Comparison of ENCODE assay signal across 1 cellular context in genomic region chr5:1878050-1878849, GRCh38.
TF ChIP-seq lines count a peak whose summit lies in the region.

No MANE protein-coding gene starts in this region.

TF ChIP-seq in endothelial cell of umbilical vein, 7 proteins besides CTCF, POLR2A, EP300 and RAD21 (continued from another document):
- TF ChIP-seq EZH2 (IDR thresholded peaks at IDR 0.05; ENCODE audit: borderline replicate concordance, low read depth, low read length, severe bottlenecking), result peak; percentile 99
